Comparison of ENCODE assay signal across 11 cellular contexts in genomic region chr17:17351901-17352781, GRCh38. TPM values are rescaled to one million over a fixed set of nuclear protein-coding genes. Genes with fewer than 3 reads are reported as not detected.
A peak's percentile ranks its signal among the peaks of the same experiment; 100 is the strongest.
DNase-seq lines count a peak whose midpoint lies in the region; ATAC-seq and TF ChIP-seq lines count a peak whose summit lies in the region.
"Had no signal": no experiment of that assay in that cellular context is flagged by ENCODE, and none has a peak within 500 bp of the region (broad histone marks: within the 10 kb centered on the region; RNA-seq: fewer than 3 reads in every experiment).

No MANE protein-coding gene starts in this region.

- no peak for ATAC-seq in stimulated activated memory B cell treated with anti-CD40 and anti-IgM and Interleukin-4, amounts not matched to agents 10 μg/mL and 1 μg/mL and 100 μg/mL, for 72 hours
- no peak for ATAC-seq in HG02981 (IDR thresholded peaks at IDR 0.05; ENCODE audit: unreplicated experiment)

- DNase-seq in GM23248 (peak; percentile 69), RPMI7951 (ENCODE audit: low read depth) (peak; percentile 87), fibroblast of pulmonary artery (ENCODE audit: low read depth) (peak; percentile 55), non-pigmented ciliary epithelial cell (ENCODE audit: low read depth) (peak; percentile 10), NCI-H226 (no peak), NCI-H187 (lab: John Stamatoyannopoulos, UW) (no peak)
- DNase-seq: activated T-cell treated with anti-CD3 and anti-CD28 coated beads for 4 hours, DND-41, SW 1271 had no signal

- H3K9me2 ChIP-seq in GM23248 (ENCODE audit: insufficient read depth): no peaks in the 10 kb centered on the region

- no peak overlapping the region for H3K4me3 Mint-ChIP-seq in stimulated activated memory B cell treated with anti-CD40 and anti-IgM and Interleukin-4, amounts not matched to agents 10 μg/mL and 1 μg/mL and 100 μg/mL, for 72 hours

- H3K4me3 ChIP-seq in GM23248 (no peak overlapping the region), fibroblast of pulmonary artery (replicated peaks; ENCODE audit: low read depth, low read length) (no peak overlapping the region)

- H3K4me2 ChIP-seq in GM23248 (ENCODE audit: unreplicated experiment): no peak overlapping the region

- no peak overlapping the region for H2AFZ ChIP-seq in GM23248

- no peaks in the 10 kb centered on the region for H3K36me3 ChIP-seq in GM23248 (ENCODE audit: low read depth)

- H3K79me2 ChIP-seq in GM23248 (ENCODE audit: insufficient read depth): no peaks in the 10 kb centered on the region

- WGBS in GM23248 (ENCODE audit: low coverage in 1 of 2, low lambda C conversion rate in 2 of 2, missing lambda C conversion rate in 2 of 2), 2 experiments: 61 to 62% methylated on average over 35 of the region's 35 CpGs

- H3K9me3 Mint-ChIP-seq in stimulated activated memory B cell treated with anti-CD40 and anti-IgM and Interleukin-4, amounts not matched to agents 10 μg/mL and 1 μg/mL and 100 μg/mL, for 72 hours: no peaks in the 10 kb centered on the region

- no peaks in the 10 kb centered on the region for H4K20me1 ChIP-seq in GM23248 (ENCODE audit: insufficient read depth)

- no peak for TF ChIP-seq CTCF in fibroblast of pulmonary artery (IDR thresholded peaks at IDR 0.05; ENCODE audit: low read length, missing control alignments)

- no peaks in the 10 kb centered on the region for H3F3A ChIP-seq in GM23248 (ENCODE audit: insufficient read depth)

- no peak overlapping the region for H3K27ac Mint-ChIP-seq in stimulated activated memory B cell treated with anti-CD40 and anti-IgM and Interleukin-4, amounts not matched to agents 10 μg/mL and 1 μg/mL and 100 μg/mL, for 72 hours

- peaks cover 37% of the 10 kb centered on the region for H3K27me3 Mint-ChIP-seq in stimulated activated memory B cell treated with anti-CD40 and anti-IgM and Interleukin-4, amounts not matched to agents 10 μg/mL and 1 μg/mL and 100 μg/mL, for 72 hours

- H3K27me3 ChIP-seq in GM23248 (replicated peaks; ENCODE audit: insufficient read depth): no peaks in the 10 kb centered on the region

- no peaks in the 10 kb centered on the region for H3K9me3 ChIP-seq in GM23248 (ENCODE audit: low read depth)

- no peaks in the 10 kb centered on the region for H3K36me3 Mint-ChIP-seq in stimulated activated memory B cell treated with anti-CD40 and anti-IgM and Interleukin-4, amounts not matched to agents 10 μg/mL and 1 μg/mL and 100 μg/mL, for 72 hours

- no peak overlapping the region for H3K9ac ChIP-seq in GM23248

- no peaks in the 10 kb centered on the region for H3K4me1 ChIP-seq in GM23248 (ENCODE audit: insufficient read depth)

- in situ Hi-C loops in GM23248 (cut with MboI): loop anchor here (10.0 kb wide), 2 partner anchors 143 to 293 kb away; partner anchors contain the start of gene RASD1

- H3K4me1 Mint-ChIP-seq in stimulated activated memory B cell treated with anti-CD40 and anti-IgM and Interleukin-4, amounts not matched to agents 10 μg/mL and 1 μg/mL and 100 μg/mL, for 72 hours: no peaks in the 10 kb centered on the region

- H3K27ac ChIP-seq in GM23248: no peak overlapping the region

RNA-seq across cellular contexts. Expression of gene NT5M, which starts 49.0 kb away (rescaled TPM):
- 0.63 and 5.1 TPM in 2 replicates for total RNA-seq in GM23248 (2014; rRNA removed; shearing (Covaris generic))
- polyA plus RNA-seq in GM23248 (2016; fragmentation: Nextera tagmentation; extraction: Ambion mirVana): 3.3 and 4.5 TPM in 2 replicates
- total RNA-seq in RPMI7951 (2014; rRNA removed; shearing (Covaris generic)): 2.4 and 4.0 TPM in 2 replicates

Comparison
In these comparisons a context has a peak if more than half of its experiments do, and no peak if none do; other contexts are left out.
1. DNase-seq: peak in GM23248 (single experiment), RPMI7951 (single experiment), fibroblast of pulmonary artery (single experiment) and non-pigmented ciliary epithelial cell (single experiment); none in NCI-H226 (single experiment) and NCI-H187 (0 of 2).